Comparison of ENCODE assay signal across 29 cellular contexts in the genomic region with DNA sequence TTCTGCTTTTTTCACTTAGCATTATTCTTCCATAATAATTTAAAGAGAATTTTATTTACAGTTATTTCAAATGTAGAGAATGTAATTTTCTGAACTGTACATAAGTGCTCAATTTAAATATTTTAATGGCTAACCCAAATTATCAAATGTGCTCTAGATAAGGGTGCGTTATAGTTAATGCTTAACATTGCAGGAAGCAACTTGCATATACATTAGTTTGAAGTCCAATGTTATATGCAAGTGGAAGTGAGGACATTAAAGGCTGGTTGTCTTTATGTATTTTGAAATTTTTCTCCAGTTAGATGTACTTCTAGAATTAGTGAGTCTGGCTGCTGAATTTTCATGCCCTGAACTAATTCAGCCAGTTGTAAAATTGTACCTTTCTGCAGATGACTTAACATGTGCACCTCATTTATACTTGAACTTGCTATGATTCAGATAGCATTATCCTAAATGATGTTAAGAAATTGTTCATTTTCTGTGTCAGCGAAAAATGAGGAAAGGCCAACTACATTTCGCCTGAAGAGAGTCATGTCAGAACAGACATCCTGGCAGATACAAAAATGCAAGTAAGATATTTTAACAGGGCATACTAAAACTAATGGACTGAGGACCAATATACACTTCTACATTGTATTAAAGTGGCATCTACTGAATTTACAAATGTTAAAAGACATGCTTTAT.
"Had no signal": no experiment of that assay in that cellular context is flagged by ENCODE, and none has a peak within 500 bp of the region (broad histone marks: within the 10 kb centered on the region; RNA-seq: fewer than 3 reads in every experiment).

No MANE protein-coding gene starts in this region.

- H3K27me3 ChIP-seq: gastroesophageal sphincter, heart left ventricle, hepatocyte, neural progenitor cell, right atrium auricular region, spleen, testis, tibial artery, upper lobe of left lung had no signal

- H3K4me2 ChIP-seq: hepatocyte, neural progenitor cell had no signal

- H3K4me1 Mint-ChIP-seq: memory B cell; nephron; neural progenitor cell; stimulated activated memory B cell treated with anti-CD40 and anti-IgM and Interleukin-4, amounts not matched to agents 10 μg/mL and 1 μg/mL and 100 μg/mL, for 72 hours had no signal

- H3K79me2 ChIP-seq: hepatocyte, parathyroid adenoma had no signal

- H3K27ac ChIP-seq: coronary artery, gastroesophageal sphincter, heart left ventricle, lower lobe of right lung, neural progenitor cell, parathyroid adenoma, prostate gland, right atrium auricular region, spleen, testis, tibial artery, upper lobe of left lung had no signal

- H3K9ac ChIP-seq: neural progenitor cell, parathyroid adenoma had no signal

- ATAC-seq: gastroesophageal sphincter; heart left ventricle; left ventricle myocardium superior; lower lobe of right lung; naive thymus-derived CD4-positive, alpha-beta T cell; sciatic nerve; stimulated activated memory B cell treated with anti-CD40 and anti-IgM and Interleukin-4, amounts not matched to agents 10 μg/mL and 1 μg/mL and 100 μg/mL, for 72 hours; stimulated activated naive CD8-positive, alpha-beta T cell treated with anti-CD3 and anti-CD28 coated beads, Interleukin-15, Interleukin-2, amounts not matched to agents 100 U/mL and 50 U/mL, for 24 hours had no signal

- H3K9me3 Mint-ChIP-seq: memory B cell; nephron; stimulated activated memory B cell treated with anti-CD40 and anti-IgM and Interleukin-4, amounts not matched to agents 10 μg/mL and 1 μg/mL and 100 μg/mL, for 72 hours had no signal

- H3K36me3 ChIP-seq: gastroesophageal sphincter, heart left ventricle, lower lobe of right lung, neural progenitor cell, prostate gland, right atrium auricular region, spleen, tibial artery, upper lobe of left lung had no signal

- H3K27ac Mint-ChIP-seq: memory B cell; nephron; neural progenitor cell; stimulated activated memory B cell treated with anti-CD40 and anti-IgM and Interleukin-4, amounts not matched to agents 10 μg/mL and 1 μg/mL and 100 μg/mL, for 72 hours had no signal

- H3K4me3 Mint-ChIP-seq: memory B cell; mesothelial cell of epicardium; naive thymus-derived CD4-positive, alpha-beta T cell; nephron; neural progenitor cell; stimulated activated memory B cell treated with anti-CD40 and anti-IgM and Interleukin-4, amounts not matched to agents 10 μg/mL and 1 μg/mL and 100 μg/mL, for 72 hours had no signal

- H3K4me3 ChIP-seq: coronary artery, gastroesophageal sphincter, heart left ventricle, hepatocyte, lower lobe of right lung, neural progenitor cell, prostate gland, right atrium auricular region, spleen, testis, tibial artery, upper lobe of left lung had no signal

- H3K27me3 Mint-ChIP-seq: stimulated activated memory B cell treated with anti-CD40 and anti-IgM and Interleukin-4, amounts not matched to agents 10 μg/mL and 1 μg/mL and 100 μg/mL, for 72 hours had no signal

- H3K9me3 ChIP-seq: gastroesophageal sphincter, heart left ventricle, lower lobe of right lung, prostate gland, right atrium auricular region, spleen, testis, tibial artery, upper lobe of left lung had no signal

- FAIRE-seq: endothelial cell of umbilical vein, urothelium cell line had no signal

- DNase-seq: dermis blood vessel endothelial cell; effector memory CD4-positive, alpha-beta T cell; foreskin fibroblast; heart left ventricle; kidney glomerular epithelial cell; left ventricle myocardium superior; lower lobe of right lung; naive thymus-derived CD4-positive, alpha-beta T cell; spleen; stimulated activated CD4-positive, alpha-beta T cell treated with anti-CD3 and anti-CD28 coated beads, Interleukin-4, amount 100 ng/mL, for 4 hours; stimulated activated naive CD8-positive, alpha-beta T cell treated with anti-CD3 and anti-CD28 coated beads, Interleukin-15, Interleukin-2, amounts not matched to agents 100 U/mL and 50 U/mL, for 24 hours; substantia nigra; testis; tibial artery; upper lobe of left lung had no signal

- H2AFZ ChIP-seq: hepatocyte, neural progenitor cell, parathyroid adenoma had no signal

- H3K36me3 Mint-ChIP-seq: memory B cell; neural progenitor cell; stimulated activated memory B cell treated with anti-CD40 and anti-IgM and Interleukin-4, amounts not matched to agents 10 μg/mL and 1 μg/mL and 100 μg/mL, for 72 hours had no signal

- H3K4me1 ChIP-seq: gastroesophageal sphincter, heart left ventricle, lower lobe of right lung, neural progenitor cell, parathyroid adenoma, prostate gland, right atrium auricular region, spleen, testis, tibial artery, upper lobe of left lung had no signal
